ENCODE assay signal across 1 cellular context in genomic region chr10:48251525-48252353, GRCh38.
TF ChIP-seq lines count a peak whose summit lies in the region.

No MANE protein-coding gene starts in this region.

TF ChIP-seq in HEK293, 187 proteins besides CTCF, POLR2A, EP300 and RAD21 (continued from another document):
- TF ChIP-seq PRDM2 (tag by site-specific recombination; IDR thresholded peaks at IDR 0.05; ENCODE audit: borderline replicate concordance) = no peak
- TF ChIP-seq ZNF398 (tag by site-specific recombination; IDR thresholded peaks at IDR 0.05) = no peak
- TF ChIP-seq ZBTB17 (tag by site-specific recombination; IDR thresholded peaks at IDR 0.05) = no peak
- TF ChIP-seq ZNF654 (tag by site-specific recombination; IDR thresholded peaks at IDR 0.05; ENCODE audit: low read depth) = no peak
- no peak for TF ChIP-seq ZSCAN4 (tag by site-specific recombination; IDR thresholded peaks at IDR 0.05)
